19 cellular contexts compared by ENCODE assay signal in the genomic region with DNA sequence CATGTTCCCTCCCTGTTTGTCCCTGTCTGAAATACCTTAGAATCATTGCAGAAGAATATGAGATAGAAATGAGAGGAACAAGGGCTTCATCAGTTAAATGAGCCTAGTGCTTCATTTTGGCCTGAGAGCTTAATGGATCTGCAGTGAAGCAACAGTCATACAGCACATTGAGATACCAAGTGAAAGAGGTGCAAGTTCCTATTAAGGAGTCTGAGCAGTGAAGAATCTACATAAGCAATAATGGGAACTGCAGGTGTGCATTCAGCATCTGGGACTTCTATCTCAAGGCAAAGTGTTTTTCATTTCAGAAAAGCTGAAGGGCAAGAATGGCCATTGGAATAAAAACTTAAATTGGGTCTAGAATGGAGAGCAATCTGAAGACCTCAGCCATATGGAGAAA.
DNase-seq lines count a peak whose midpoint lies in the region; ATAC-seq and TF ChIP-seq lines count a peak whose summit lies in the region.
"Had no signal": no experiment of that assay in that cellular context is flagged by ENCODE, and none has a peak within 500 bp of the region (broad histone marks: within the 10 kb centered on the region; RNA-seq: fewer than 3 reads in every experiment).

No MANE protein-coding gene starts in this region.

- in situ Hi-C loops in KBM-7 (cut with MboI; ENCODE audit: low pct_unique_long_range_greater_than_20kb, low sequenced_read_pairs), result loop anchor here (25.0 kb wide), 2 partner anchors 153 to 328 kb away; a partner anchor contains a TSS

- H3K9me3 ChIP-seq in WERI-Rb-1 (ENCODE audit: severe bottlenecking), result no peaks in the 10 kb centered on the region

- peak overlapping the region; percentile 32; the same call in 1 of the 2 replicates for H3K27ac ChIP-seq in WERI-Rb-1

- ATAC-seq in GM19351 (IDR thresholded peaks at IDR 0.05; ENCODE audit: unreplicated experiment) (peak; percentile 64), GM21723 (IDR thresholded peaks at IDR 0.05; ENCODE audit: unreplicated experiment) (peak; percentile 75), HG02973 (IDR thresholded peaks at IDR 0.05; ENCODE audit: unreplicated experiment) (peak; percentile 59)
- ATAC-seq in activated naive CD4-positive, alpha-beta T cell treated with anti-CD3 and anti-CD28 coated beads, Interleukin-2, amount 50 U/mL, for 72 hours, result no peak
- ATAC-seq: T-cell had no signal

- H3K36me3 Mint-ChIP-seq in activated naive CD4-positive, alpha-beta T cell treated with anti-CD3 and anti-CD28 coated beads, Interleukin-2, amount 50 U/mL, for 72 hours, result peaks cover 0 to 11% of the 10 kb centered on the region in 2 donors
- H3K36me3 Mint-ChIP-seq: CD14-positive monocyte had no signal

- TF ChIP-seq CTCF in WERI-Rb-1 (IDR thresholded peaks at IDR 0.05; ENCODE audit: low read depth, low read length), result no peak

- no peaks in the 10 kb centered on the region for H3K27me3 ChIP-seq in WERI-Rb-1 (ENCODE audit: insufficient read depth, low read depth, severe bottlenecking)

- no peak overlapping the region for H3K27ac Mint-ChIP-seq in activated naive CD4-positive, alpha-beta T cell treated with anti-CD3 and anti-CD28 coated beads, Interleukin-2, amount 50 U/mL, for 72 hours
- H3K27ac Mint-ChIP-seq: CD14-positive monocyte, T-cell had no signal

- DNase-seq in WERI-Rb-1, result no peak
- no peak for DNase-seq in activated CD8-positive, alpha-beta memory T cell treated with anti-CD3 and anti-CD28 coated beads, Interleukin-2, amount 50 U/mL, for 4 hours
- no peak for DNase-seq in KBM-7
- DNase-seq in activated naive CD4-positive, alpha-beta T cell treated with anti-CD3 and anti-CD28 coated beads, Interleukin-2, amount 50 U/mL, for 72 hours (ENCODE audit: low spot score in 2 of 2), result no peak
- DNase-seq: ACHN, AML-193, COR-L47, EL, NCI-H1048, NCI-H1436 treated with DMSO at 0.1 percent for 48 hours, NCI-H2081, NCI-H510A, NCI-H82, T-cell, T-helper 9 cell had no signal

- no peaks in the 10 kb centered on the region for H3K36me3 ChIP-seq in WERI-Rb-1

- H3K9me3 Mint-ChIP-seq in activated naive CD4-positive, alpha-beta T cell treated with anti-CD3 and anti-CD28 coated beads, Interleukin-2, amount 50 U/mL, for 72 hours, result peaks cover 0 to 16% of the 10 kb centered on the region in 2 donors

- H3K4me3 ChIP-seq in WERI-Rb-1 (ENCODE audit: low read depth, low read length), result no peak overlapping the region

Comparison
In these comparisons a context has a peak if more than half of its experiments do, and no peak if none do; other contexts are left out.
1. ATAC-seq: peak in GM19351 (single experiment), GM21723 (single experiment) and HG02973 (single experiment); none in activated naive CD4-positive, alpha-beta T cell treated with anti-CD3 and anti-CD28 coated beads, Interleukin-2, amount 50 U/mL, for 72 hours (0 of 2).